ENCODE assay signal across 1 cellular context in the genomic region with DNA sequence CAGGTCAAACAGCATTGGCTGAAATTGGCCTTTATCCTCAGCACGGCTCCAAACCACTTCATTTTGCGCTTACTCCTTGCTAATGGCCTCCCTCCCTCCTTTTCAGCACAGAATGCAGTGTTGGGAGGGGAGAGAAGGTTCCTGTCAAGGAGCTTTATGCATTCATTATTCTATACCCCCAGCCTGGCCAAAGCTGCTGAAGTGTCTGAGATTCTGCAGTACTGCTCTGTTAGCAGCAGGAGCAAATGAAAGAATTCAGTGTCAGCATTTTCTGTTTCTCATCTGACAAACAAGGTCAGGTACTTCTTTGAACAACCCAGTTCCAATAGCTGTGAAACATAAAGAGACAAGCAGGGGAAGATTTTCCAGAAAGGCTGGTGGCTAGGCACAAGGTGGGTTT.
TF ChIP-seq lines count a peak whose summit lies in the region.

No MANE protein-coding gene starts in this region.

TF ChIP-seq in IMR-90, 13 proteins besides CTCF, POLR2A, EP300 and RAD21 (continued from another document):
- TF ChIP-seq, protein P1, sequence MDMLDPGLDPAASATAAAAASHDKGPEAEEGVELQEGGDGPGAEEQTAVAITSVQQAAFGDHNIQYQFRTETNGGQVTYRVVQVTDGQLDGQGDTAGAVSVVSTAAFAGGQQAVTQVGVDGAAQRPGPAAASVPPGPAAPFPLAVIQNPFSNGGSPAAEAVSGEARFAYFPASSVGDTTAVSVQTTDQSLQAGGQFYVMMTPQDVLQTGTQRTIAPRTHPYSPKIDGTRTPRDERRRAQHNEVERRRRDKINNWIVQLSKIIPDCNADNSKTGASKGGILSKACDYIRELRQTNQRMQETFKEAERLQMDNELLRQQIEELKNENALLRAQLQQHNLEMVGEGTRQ (IDR thresholded peaks at IDR 0.05; ENCODE audit: low read depth, low read length) = no peak
- no peak for TF ChIP-seq RFX5 (IDR thresholded peaks at IDR 0.05; ENCODE audit: low read depth, low read length)
